Comparison of ENCODE assay signal across 16 cellular contexts in genomic region chr1:77499466-77499865, GRCh38.
DNase-seq lines count a peak whose midpoint lies in the region; ATAC-seq and TF ChIP-seq lines count a peak whose summit lies in the region.
"Had no signal": no experiment of that assay in that cellular context is flagged by ENCODE, and none has a peak within 500 bp of the region (broad histone marks: within the 10 kb centered on the region; RNA-seq: fewer than 3 reads in every experiment).

No MANE protein-coding gene starts in this region.

- H3K27ac Mint-ChIP-seq in HFFc6 (peak overlapping the region; percentile 63), immature natural killer cell (peak overlapping the region in 4 of 6 donors; percentile 45 to 88 (median 72))
- H3K27ac Mint-ChIP-seq in activated naive CD4-positive, alpha-beta T cell treated with anti-CD3 and anti-CD28 coated beads for 36 hours = no peak overlapping the region
- H3K27ac Mint-ChIP-seq: CD8-positive, alpha-beta T cell had no signal

- DNase-seq in left ventricle myocardium superior = no peak
- DNase-seq in cardiac septum (ENCODE audit: low spot score) = no peak
- no peak for DNase-seq in HFFc6
- DNase-seq in immature natural killer cell = no peak
- DNase-seq in activated naive CD4-positive, alpha-beta T cell treated with anti-CD3 and anti-CD28 coated beads for 36 hours = no peak
- DNase-seq in NK-92 (lab: John Stamatoyannopoulos, UW; ENCODE audit: unreplicated experiment) = no peak
- DNase-seq: ACHN; BE2C; CD8-positive, alpha-beta T cell; COR-L47; DMS 273 treated with DMSO at 0.1 percent for 48 hours; GDM1; GOT3; H7 had no signal

- H3K9me3 Mint-ChIP-seq in HFFc6 (peaks cover 7% of the 10 kb centered on the region), immature natural killer cell (peaks cover 0 to 1% (median 0%) of the 10 kb centered on the region in 6 donors)
- H3K9me3 Mint-ChIP-seq in activated naive CD4-positive, alpha-beta T cell treated with anti-CD3 and anti-CD28 coated beads for 36 hours = peaks cover 2% of the 10 kb centered on the region

- CTCF ChIA-PET in activated naive CD4-positive, alpha-beta T cell treated with anti-CD3 and anti-CD28 coated beads for 36 hours (lab: Charles Lee) = no interaction called here

- H3K4me3 Mint-ChIP-seq in HFFc6 = no peak overlapping the region
- H3K4me3 Mint-ChIP-seq in immature natural killer cell = no peak overlapping the region
- H3K4me3 Mint-ChIP-seq in activated naive CD4-positive, alpha-beta T cell treated with anti-CD3 and anti-CD28 coated beads for 36 hours = no peak overlapping the region
- H3K4me3 Mint-ChIP-seq: CD8-positive, alpha-beta T cell had no signal

- no peak for TF ChIP-seq CTCF in HFFc6 (IDR thresholded peaks at IDR 0.05)

- intact Hi-C loops in left ventricle myocardium superior (cut with micrococcal nuclease) = no loop called here
- intact Hi-C loops in cardiac septum (cut with DNase I) = no loop called here
- intact Hi-C loops in activated naive CD4-positive, alpha-beta T cell treated with anti-CD3 and anti-CD28 coated beads for 36 hours (cut with micrococcal nuclease) = no loop called here

- H3K36me3 Mint-ChIP-seq in HFFc6 (ENCODE audit: low read depth) (peaks cover 49% of the 10 kb centered on the region), immature natural killer cell (peaks cover 5 to 10% (median 5%) of the 10 kb centered on the region in 3 donors)
- peaks cover 13% of the 10 kb centered on the region for H3K36me3 Mint-ChIP-seq in activated naive CD4-positive, alpha-beta T cell treated with anti-CD3 and anti-CD28 coated beads for 36 hours (ENCODE audit: low read depth)

- H3K4me1 Mint-ChIP-seq in HFFc6 (ENCODE audit: low read depth) = peaks cover 42% of the 10 kb centered on the region
- peaks cover 39 to 48% of the 10 kb centered on the region in 2 donors for H3K4me1 Mint-ChIP-seq in immature natural killer cell
- peaks cover 10% of the 10 kb centered on the region for H3K4me1 Mint-ChIP-seq in activated naive CD4-positive, alpha-beta T cell treated with anti-CD3 and anti-CD28 coated beads for 36 hours (ENCODE audit: low read depth)

- no peaks in the 10 kb centered on the region; the same call in 1 of the 2 replicates for H3K27me3 Mint-ChIP-seq in HFFc6 (ENCODE audit: insufficient read depth)
- peaks cover 5 to 8% (median 5%) of the 10 kb centered on the region in 3 donors for H3K27me3 Mint-ChIP-seq in immature natural killer cell (ENCODE audit: low read depth in 3 of 3)
- H3K27me3 Mint-ChIP-seq in activated naive CD4-positive, alpha-beta T cell treated with anti-CD3 and anti-CD28 coated beads for 36 hours (ENCODE audit: low read depth) = no peaks in the 10 kb centered on the region

- peak; percentile 66 for ATAC-seq in left ventricle myocardium superior
- ATAC-seq in HG02970 (IDR thresholded peaks at IDR 0.05; ENCODE audit: low FRiP score, unreplicated experiment) = no peak
- ATAC-seq: CD8-positive, alpha-beta T cell; HCT116 had no signal
